ENCODE assay signal across 14 cellular contexts in genomic region chr7:150778014-150778737, GRCh38. TPM values are rescaled to one million over a fixed set of nuclear protein-coding genes. Genes with fewer than 3 reads are reported as not detected.
A peak's percentile ranks its signal among the peaks of the same experiment; 100 is the strongest.
DNase-seq lines count a peak whose midpoint lies in the region; ATAC-seq, FAIRE-seq and TF ChIP-seq lines count a peak whose summit lies in the region.
"Had no signal": no experiment of that assay in that cellular context is flagged by ENCODE, and none has a peak within 500 bp of the region (broad histone marks: within the 10 kb centered on the region; RNA-seq: fewer than 3 reads in every experiment).

No MANE protein-coding gene starts in this region.

- peaks cover 10% of the 10 kb centered on the region for H3K4me1 ChIP-seq in A673 (ENCODE audit: insufficient read depth, low read length, poor library complexity, severe bottlenecking)
- H3K4me1 ChIP-seq: SJCRH30 had no signal

- CTCF ChIA-PET in A673 (lab: Charles Lee), result interaction anchor here (0.6 kb wide), 1 partner anchor 101 kb away, joined by 4 read pairs; no protein-coding TSS in a partner anchor

- H3K4me3 ChIP-seq in A673 (ENCODE audit: low read depth, low read length, poor library complexity, severe bottlenecking), result no peak overlapping the region
- H3K4me3 ChIP-seq: SJCRH30 had no signal

- ATAC-seq in GM19455 (IDR thresholded peaks at IDR 0.05; ENCODE audit: unreplicated experiment) (peak; percentile 21), HG03520 (IDR thresholded peaks at IDR 0.05; ENCODE audit: unreplicated experiment) (peak; percentile 20), left colon (peak; percentile 11)

- peak; percentile 2 for DNase-seq in RCC 7860 (ENCODE audit: low spot score)
- no peak for DNase-seq in left colon
- no peak for DNase-seq in NCI-H446 treated with DMSO at 0.1 percent for 48 hours (lab: John Stamatoyannopoulos, UW)
- no peak for DNase-seq in NCI-H187 treated with DMSO at 0.1 percent for 48 hours (lab: John Stamatoyannopoulos, UW)
- DNase-seq in cortex of kidney (lab: John Stamatoyannopoulos, UW), result no peak
- DNase-seq in A673 (ENCODE audit: low spot score), result no peak
- DNase-seq: NCI-H510A had no signal

- intact Hi-C loops in left colon (cut with DNase I, micrococcal nuclease) (no loop called here), A673 (cut with micrococcal nuclease; ENCODE audit: unreplicated experiment) (loop anchor here (1.0 to 2.0 kb wide), 3 partner anchors 29 to 210 kb away; no protein-coding TSS in a partner anchor)

- H3K27me3 ChIP-seq in A673 (replicated peaks; ENCODE audit: insufficient read depth, low read depth, low read length, poor library complexity), result no peaks in the 10 kb centered on the region

- no peaks in the 10 kb centered on the region for H3K9me3 ChIP-seq in A673 (ENCODE audit: low read depth, low read length, poor library complexity, severe bottlenecking)
- H3K9me3 ChIP-seq: SJCRH30 had no signal

- TF ChIP-seq CTCF in A673 (conservative IDR thresholded peaks at IDR 0.05; ENCODE audit: low read depth, low read length), result no peak

- FAIRE-seq in RCC 7860 (lab: Jason Lieb, UNC), result no peak

- BruUV-seq in A673 (replicated peaks; lab: Mats Ljungman, UMichigan), result no TSS peak

- no peak overlapping the region for H3K27ac ChIP-seq in A673 (ENCODE audit: low read depth, low read length, poor library complexity, severe bottlenecking)
- H3K27ac ChIP-seq: SJCRH30 had no signal

- POLR2A ChIA-PET in A673 (lab: Charles Lee; ENCODE audit: low non-redundant PET), result no interaction called here

- H3K36me3 ChIP-seq in A673 (ENCODE audit: insufficient read depth, low read length, poor library complexity, severe bottlenecking), result no peaks in the 10 kb centered on the region
- H3K36me3 ChIP-seq: SJCRH30 had no signal

RNA-seq across cellular contexts. Expression of gene TMEM176B, which starts 22.0 kb away (rescaled TPM):
- total RNA-seq in left colon (100 to 1,000 TPM; 173 to 355 TPM), A673 (2021) (2.2 and 2.3 TPM in 2 replicates)
- total RNA-seq: CD4-positive, alpha-beta T cell; HT1080; SJCRH30 had no signal

RNA-seq across cellular contexts. Expression of gene TMEM176A, which starts 22.4 kb away (rescaled TPM):
- total RNA-seq in left colon (100 to 1,000 TPM; 118 to 275 TPM), A673 (2021) (2.3 and 2.9 TPM in 2 replicates)
- total RNA-seq: B cell; CD4-positive, alpha-beta T cell; HT1080; MCF 10A; SJCRH30 had no signal

RNA-seq across cellular contexts. Expression of gene GIMAP5, which starts 41.0 kb away (rescaled TPM):
- total RNA-seq in left colon, result 1 to 10 TPM; 4.9 to 6.6 TPM
- 0.58 TPM in 1 of 2 replicates, not detected in the other for total RNA-seq in A673 (2021)
- total RNA-seq: MCF 10A, SJCRH30 had no signal

Comparison
In these comparisons a context has a peak if more than half of its experiments do, and no peak if none do; other contexts are left out.
1. RNA of gene TMEM176B, which starts 22.0 kb away (total RNA-seq): 173 to 355 TPM in left colon; 2.2 to 2.3 TPM in A673; every median in the first group is over 10 times any median in the second.
2. RNA of gene TMEM176A, which starts 22.4 kb away (total RNA-seq): 118 to 275 TPM in left colon; 2.3 to 2.9 TPM in A673; every median in the first group is over 10 times any median in the second.
3. Peak in every context shown above with its lines, with median percentiles within 50 percentile points of each other: ATAC-seq.